9 cellular contexts compared by ENCODE assay signal in the genomic region with DNA sequence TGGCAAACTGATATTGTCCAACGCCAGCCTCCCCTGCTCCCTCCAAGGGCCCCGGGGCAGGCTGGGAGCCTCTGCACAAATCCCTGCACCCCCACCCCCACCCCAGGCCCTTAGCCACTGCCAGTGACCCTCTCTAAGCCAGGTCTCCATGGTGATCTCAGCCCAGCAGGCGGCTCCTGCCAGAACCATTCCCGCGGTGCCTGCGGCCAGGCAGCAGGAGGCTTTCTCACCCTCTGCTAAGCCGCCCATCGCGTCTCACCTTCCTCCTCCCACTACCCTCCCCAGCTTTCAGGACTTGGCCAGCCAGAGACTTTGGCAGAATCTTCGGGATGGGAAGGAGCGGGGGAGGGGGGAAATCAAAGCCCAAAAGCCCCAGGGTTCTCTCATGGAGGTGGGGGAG. TPM values are rescaled to one million over a fixed set of nuclear protein-coding genes. Genes with fewer than 3 reads are reported as not detected.
DNase-seq lines count a peak whose midpoint lies in the region; ATAC-seq lines count a peak whose summit lies in the region.
"Had no signal": no experiment of that assay in that cellular context is flagged by ENCODE, and none has a peak within 500 bp of the region (broad histone marks: within the 10 kb centered on the region; RNA-seq: fewer than 3 reads in every experiment).

No MANE protein-coding gene starts in this region.

- H3K4me1 ChIP-seq in HAP-1 = peaks cover 5% of the 10 kb centered on the region
- peaks cover 49% of the 10 kb centered on the region for H3K4me1 ChIP-seq in adipocyte (ENCODE audit: control insufficient read depth, insufficient read depth, low read length)
- peaks cover 13% of the 10 kb centered on the region for H3K4me1 ChIP-seq in right cardiac atrium (ENCODE audit: control insufficient read depth, insufficient read depth, low read length)
- H3K4me1 ChIP-seq in skeletal muscle tissue (ENCODE audit: control insufficient read depth in 3 of 3, insufficient read depth in 3 of 3, low read length in 3 of 3) = peaks cover 50 to 57% (median 54%) of the 10 kb centered on the region in 3 donors

- H3K27me3 ChIP-seq in HAP-1 (ENCODE audit: low read depth) = no peaks in the 10 kb centered on the region
- no peaks in the 10 kb centered on the region for H3K27me3 ChIP-seq in adipocyte (replicated peaks; ENCODE audit: control insufficient read depth, insufficient read depth, low read length)
- no peaks in the 10 kb centered on the region for H3K27me3 ChIP-seq in right cardiac atrium (ENCODE audit: control insufficient read depth, insufficient read depth)
- H3K27me3 ChIP-seq in skeletal muscle tissue (ENCODE audit: control insufficient read depth in 3 of 3, insufficient read depth in 3 of 3, low read length in 3 of 3) = no peaks in the 10 kb centered on the region

- DNase-seq in HAP-1 (ENCODE audit: low spot score in 2 of 2) (peak; percentile 12 to 75), adipocyte (ENCODE audit: low read depth) (peak; percentile 84), right cardiac atrium (peak; percentile 77 to 93 (median 90)), GDM1 (lab: John Stamatoyannopoulos, UW) (no peak)
- DNase-seq: activated naive CD8-positive, alpha-beta T cell treated with anti-CD3 and anti-CD28 coated beads, Interleukin-2, amount 10 ng/mL, durations not matched to agents 7 days and 5 days had no signal

- in situ Hi-C loops in HAP-1 (cut with MboI; ENCODE audit: low sequenced_read_pairs) = no loop called here

- WGBS in right cardiac atrium = 20% methylated on average over 11 of the region's 11 CpGs

- intact Hi-C loops in right cardiac atrium (cut with DNase I) = no loop called here

- ATAC-seq in right cardiac atrium (peak; percentile 79 to 90), HG02840 (IDR thresholded peaks at IDR 0.05; ENCODE audit: low FRiP score, unreplicated experiment) (no peak), GM21381 (IDR thresholded peaks at IDR 0.05; ENCODE audit: unreplicated experiment) (no peak), GM19328 (IDR thresholded peaks at IDR 0.05; ENCODE audit: unreplicated experiment) (no peak)

- H3K36me3 ChIP-seq in HAP-1 (replicated peaks) (no peaks in the 10 kb centered on the region), adipocyte (ENCODE audit: control insufficient read depth, insufficient read depth, low read length, severe bottlenecking) (peaks cover 20% of the 10 kb centered on the region), skeletal muscle tissue (ENCODE audit: control insufficient read depth in 3 of 3, insufficient read depth in 3 of 3, low read length in 3 of 3) (peaks cover 11 to 30% (median 22%) of the 10 kb centered on the region in 3 donors)

- H3K4me3 ChIP-seq in HAP-1 (no peak overlapping the region), adipocyte (ENCODE audit: low read length) (peak overlapping the region; percentile 10), right cardiac atrium (ENCODE audit: low read length) (no peak overlapping the region), skeletal muscle tissue (ENCODE audit: low read length in 3 of 3) (peak overlapping the region; percentile 37 to 49 (median 41))

- H3K9ac ChIP-seq in adipocyte (ENCODE audit: low read length) (peak overlapping the region; percentile 76), skeletal muscle tissue (ENCODE audit: low read depth in 1 of 3, low read length in 3 of 3) (peak overlapping the region; percentile 25 to 74 (median 51))

- no peaks in the 10 kb centered on the region for H3K9me3 ChIP-seq in HAP-1
- no peaks in the 10 kb centered on the region for H3K9me3 ChIP-seq in adipocyte (ENCODE audit: control insufficient read depth, low read length)
- no peaks in the 10 kb centered on the region for H3K9me3 ChIP-seq in right cardiac atrium (ENCODE audit: control insufficient read depth, low read length)
- H3K9me3 ChIP-seq in skeletal muscle tissue (ENCODE audit: control insufficient read depth in 3 of 3, low read length in 3 of 3) = no peaks in the 10 kb centered on the region

- H3K27ac ChIP-seq in right cardiac atrium (ENCODE audit: low read length) (peak overlapping the region; percentile 86), skeletal muscle tissue (ENCODE audit: low read depth, low read length) (peak overlapping the region; percentile 73)

RNA-seq across cellular contexts. Expression of gene WASF2, which starts 46.8 kb away (rescaled TPM):
- total RNA-seq in right cardiac atrium = 10 to 100 TPM; 64.4 to 77.9 (median 71.5) TPM
- polyA plus RNA-seq in right cardiac atrium = 22.1 TPM
- total RNA-seq in skeletal muscle tissue = 25.6 TPM

Comparison
In these comparisons a context has a peak if more than half of its experiments do, and no peak if none do; other contexts are left out.
1. H3K4me3 ChIP-seq: peak in adipocyte (single experiment) and skeletal muscle tissue (3 of 3); none in HAP-1 (single experiment) and right cardiac atrium (single experiment).
2. ATAC-seq: peak in right cardiac atrium (2 of 2); none in HG02840 (single experiment), GM21381 (single experiment) and GM19328 (single experiment).